ENCODE assay signal across 21 cellular contexts in genomic region chr4:118313098-118313497, GRCh38. TPM values are rescaled to one million over a fixed set of nuclear protein-coding genes. Genes with fewer than 3 reads are reported as not detected.
DNase-seq lines count a peak whose midpoint lies in the region; ATAC-seq and TF ChIP-seq lines count a peak whose summit lies in the region.
"Had no signal": no experiment of that assay in that cellular context is flagged by ENCODE, and none has a peak within 500 bp of the region (broad histone marks: within the 10 kb centered on the region; RNA-seq: fewer than 3 reads in every experiment).

No MANE protein-coding gene starts in this region.

- H3K14ac ChIP-seq in mesenchymal stem cell (ENCODE audit: low read length in 2 of 2), result no peak overlapping the region

- H3K27me3 Mint-ChIP-seq in WTC11 (ENCODE audit: low read depth), result no peaks in the 10 kb centered on the region
- peaks cover 7 to 13% of the 10 kb centered on the region in 2 donors for H3K27me3 Mint-ChIP-seq in effector memory CD8-positive, alpha-beta T cell
- no peaks in the 10 kb centered on the region for H3K27me3 Mint-ChIP-seq in CD14-positive monocyte (ENCODE audit: low read depth in 3 of 3)

- DNase-seq in ELF-1 (ENCODE audit: low read depth, low spot score), result peak; percentile 27
- peak; percentile 52 for DNase-seq in NCI-H1694 (lab: John Stamatoyannopoulos, UW)
- DNase-seq in WTC11 (ENCODE audit: low spot score), result no peak
- DNase-seq in mesenchymal stem cell, result peak; percentile 69
- no peak for DNase-seq in NK-92 (lab: John Stamatoyannopoulos, UW; ENCODE audit: unreplicated experiment)
- no peak for DNase-seq in effector memory CD8-positive, alpha-beta T cell
- DNase-seq in CD14-positive monocyte (ENCODE audit: low spot score), result no peak
- DNase-seq: activated T-cell treated with anti-CD3 and anti-CD28 coated beads, Interleukin-2, amount 50 U/mL, for 24 hours; hypothalamus; islet precursor cell; Karpas-422; mucosa of descending colon; NCI-H2029 treated with DMSO at 0.1 percent for 48 hours; stomach; T-helper 1 cell; tibial artery had no signal

- intact Hi-C loops in CD14-positive monocyte (cut with micrococcal nuclease), result no loop called here

- POLR2A ChIA-PET in WTC11 (lab: Charles Lee), result no interaction called here

- no peaks in the 10 kb centered on the region for H3K36me3 ChIP-seq in mesenchymal stem cell (ENCODE audit: control insufficient read depth in 1 of 2, insufficient read depth in 2 of 2, low read depth in 1 of 2, low read length in 2 of 2)
- H3K36me3 ChIP-seq: gastroesophageal sphincter, stomach, tibial artery had no signal

- H3K9me3 ChIP-seq in mesenchymal stem cell (ENCODE audit: control insufficient read depth, low read length), result no peaks in the 10 kb centered on the region
- H3K9me3 ChIP-seq: gastroesophageal sphincter, mucosa of descending colon, stomach, tibial artery had no signal

- no peak overlapping the region for H2BK15ac ChIP-seq in mesenchymal stem cell (ENCODE audit: low read depth, poor library complexity, severe bottlenecking)

- CTCF ChIA-PET in WTC11 (lab: Charles Lee), result interaction anchor here (2.8 kb wide), 1 partner anchor 40 kb away, joined by 12 read pairs; the partner anchor contains the start of gene PRSS12

- H3K27ac Mint-ChIP-seq in WTC11 (no peak overlapping the region), CD14-positive monocyte (no peak overlapping the region)
- no peak overlapping the region for H3K27ac Mint-ChIP-seq in effector memory CD8-positive, alpha-beta T cell
- H3K27ac Mint-ChIP-seq: activated T-cell treated with anti-CD3 and anti-CD28 coated beads, Interleukin-2, amount 50 U/mL, for 24 hours had no signal

- WGBS in mesenchymal stem cell, result 84% methylated on average over 5 of the region's 6 CpGs

- no peak overlapping the region for H3K23ac ChIP-seq in mesenchymal stem cell (ENCODE audit: low read length in 2 of 2)

- no peak overlapping the region for H2BK12ac ChIP-seq in mesenchymal stem cell (ENCODE audit: low read length in 2 of 2)

- no peaks in the 10 kb centered on the region for H3K4me1 ChIP-seq in mesenchymal stem cell (ENCODE audit: control insufficient read depth, insufficient read depth, low read depth, low read length)
- H3K4me1 ChIP-seq: gastroesophageal sphincter, stomach, tibial artery had no signal

- no peaks in the 10 kb centered on the region for H3K27me3 ChIP-seq in mesenchymal stem cell (ENCODE audit: control insufficient read depth in 1 of 2, insufficient read depth in 1 of 2, low read length in 2 of 2)
- H3K27me3 ChIP-seq: gastroesophageal sphincter, stomach, tibial artery had no signal

- H3K9me3 Mint-ChIP-seq in WTC11 (no peaks in the 10 kb centered on the region), CD14-positive monocyte (peaks cover 0 to 1% (median 0%) of the 10 kb centered on the region in 7 donors)
- H3K9me3 Mint-ChIP-seq in effector memory CD8-positive, alpha-beta T cell, result no peaks in the 10 kb centered on the region
- H3K9me3 Mint-ChIP-seq: activated T-cell treated with anti-CD3 and anti-CD28 coated beads, Interleukin-2, amount 50 U/mL, for 24 hours had no signal

- H3K4me3 Mint-ChIP-seq in WTC11 (no peak overlapping the region), CD14-positive monocyte (no peak overlapping the region)
- no peak overlapping the region for H3K4me3 Mint-ChIP-seq in effector memory CD8-positive, alpha-beta T cell
- H3K4me3 Mint-ChIP-seq: activated T-cell treated with anti-CD3 and anti-CD28 coated beads, Interleukin-2, amount 50 U/mL, for 24 hours had no signal

- H3K79me1 ChIP-seq in mesenchymal stem cell (replicated peaks; ENCODE audit: low read length, poor library complexity, severe bottlenecking), result no peaks in the 10 kb centered on the region

- H3K36me3 Mint-ChIP-seq in WTC11, result no peaks in the 10 kb centered on the region
- no peaks in the 10 kb centered on the region for H3K36me3 Mint-ChIP-seq in effector memory CD8-positive, alpha-beta T cell (ENCODE audit: insufficient read depth)
- no peaks in the 10 kb centered on the region for H3K36me3 Mint-ChIP-seq in CD14-positive monocyte

- peaks cover 8% of the 10 kb centered on the region; the same call in 1 of the 2 replicates for H3K4me1 Mint-ChIP-seq in WTC11
- no peaks in the 10 kb centered on the region for H3K4me1 Mint-ChIP-seq in effector memory CD8-positive, alpha-beta T cell (ENCODE audit: low read depth in 2 of 2)
- no peaks in the 10 kb centered on the region for H3K4me1 Mint-ChIP-seq in CD14-positive monocyte

- H4K8ac ChIP-seq in mesenchymal stem cell (ENCODE audit: low read length), result peak overlapping the region; percentile 78

- no peak overlapping the region for H2BK120ac ChIP-seq in mesenchymal stem cell (ENCODE audit: low read depth, low read length)

- H3K9ac ChIP-seq in mesenchymal stem cell (ENCODE audit: low read length), result no peak overlapping the region

- H3K4ac ChIP-seq in mesenchymal stem cell (ENCODE audit: low read depth in 1 of 2, low read length in 2 of 2), result no peak overlapping the region

- H3K27ac ChIP-seq in mesenchymal stem cell (ENCODE audit: low read length, poor library complexity, severe bottlenecking), result no peak overlapping the region
- H3K27ac ChIP-seq: coronary artery, gastroesophageal sphincter, stomach, tibial artery had no signal

- peak; percentile 82 for ATAC-seq in WTC11
- no peak for ATAC-seq in GM21723 (IDR thresholded peaks at IDR 0.05; ENCODE audit: unreplicated experiment)
- ATAC-seq in effector memory CD8-positive, alpha-beta T cell (replicated peaks), result no peak
- ATAC-seq: gastroesophageal sphincter, mucosa of descending colon, Panc1 had no signal

- H4K91ac ChIP-seq in mesenchymal stem cell (ENCODE audit: low read length), result no peak overlapping the region

- H2AFZ ChIP-seq in mesenchymal stem cell (ENCODE audit: low read depth, low read length), result no peak overlapping the region

- no peak overlapping the region for H3K18ac ChIP-seq in mesenchymal stem cell (ENCODE audit: low read depth in 1 of 2, low read length in 2 of 2)

- no peak overlapping the region for H3K4me2 ChIP-seq in mesenchymal stem cell (ENCODE audit: low read length, poor library complexity, severe bottlenecking)

- H2AK5ac ChIP-seq in mesenchymal stem cell (ENCODE audit: low read length, severe bottlenecking), result no peak overlapping the region

- H2BK5ac ChIP-seq in mesenchymal stem cell (ENCODE audit: low read depth, low read length, poor library complexity, severe bottlenecking), result no peak overlapping the region

- no peak overlapping the region for H3K4me3 ChIP-seq in mesenchymal stem cell (ENCODE audit: insufficient read depth in 1 of 2, low read depth in 1 of 2, low read length in 2 of 2)
- H3K4me3 ChIP-seq: coronary artery, gastroesophageal sphincter, mucosa of descending colon, stomach, tibial artery had no signal

- TF ChIP-seq CTCF in WTC11 (IDR thresholded peaks at IDR 0.05) (no peak), CD14-positive monocyte (IDR thresholded peaks at IDR 0.05) (no peak)

TF ChIP-seq in WTC11, 78 proteins besides CTCF, POLR2A, EP300 and RAD21:
- TF ChIP-seq ZNF138 (CRISPR knock-in tag; conservative IDR thresholded peaks at IDR 0.05), result no peak
- no peak for TF ChIP-seq JAZF1 (CRISPR knock-in tag; IDR thresholded peaks at IDR 0.05)
- TF ChIP-seq OVOL2 (CRISPR knock-in tag; IDR thresholded peaks at IDR 0.05; ENCODE audit: borderline replicate concordance), result no peak
- TF ChIP-seq ELF4 (CRISPR knock-in tag; IDR thresholded peaks at IDR 0.05; ENCODE audit: low read depth), result no peak

RNA-seq across cellular contexts. Expression of gene PRSS12, which starts 39.7 kb away (rescaled TPM):
- 8.4 to 14.1 TPM (median 10.5 TPM) in 3 replicates for total RNA-seq in WTC11 (2021)
- 4.6 TPM for polyA plus RNA-seq in mesenchymal stem cell (2013, experiment 1 of 2)
- polyA plus RNA-seq in mesenchymal stem cell (2013, experiment 2 of 2), result 5.0 TPM
- not detected for polyA plus RNA-seq in CD14-positive monocyte
- total RNA-seq: activated CD8-positive, alpha-beta memory T cell treated with anti-CD3 and anti-CD28 coated beads for 36 hours had no signal

Comparison
In these comparisons a context has a peak if more than half of its experiments do, and no peak if none do; other contexts are left out.
1. DNase-seq: peak in ELF-1 (single experiment), NCI-H1694 (single experiment) and mesenchymal stem cell (single experiment); none in WTC11 (single experiment), NK-92 (single experiment), effector memory CD8-positive, alpha-beta T cell (0 of 3) and CD14-positive monocyte (single experiment).